In genomic region chr13:37646531-37646930, GRCh38 we compare ENCODE assay signal across 21 cellular contexts. TPM values are rescaled to one million over a fixed set of nuclear protein-coding genes. Genes with fewer than 3 reads are reported as not detected.
DNase-seq lines count a peak whose midpoint lies in the region; TF ChIP-seq lines count a peak whose summit lies in the region.
"Had no signal": no experiment of that assay in that cellular context is flagged by ENCODE, and none has a peak within 500 bp of the region (broad histone marks: within the 10 kb centered on the region; RNA-seq: fewer than 3 reads in every experiment).

No MANE protein-coding gene starts in this region.

- no peaks in the 10 kb centered on the region for H3K79me2 ChIP-seq in parathyroid adenoma

- H3K36me3 Mint-ChIP-seq in activated T-helper 2 cell treated with anti-CD3 and anti-CD28 coated beads, Interferon-gamma antibody, Interleukin-2, Interleukin-4, amounts not matched to agents 10 μg/mL and 5 μg/mL and 100 μg/mL, durations not matched to agents 14 hours and 24 hours and 36 hours (ENCODE audit: low read depth): no peaks in the 10 kb centered on the region
- H3K36me3 Mint-ChIP-seq: CD4-positive, CD25-positive, alpha-beta regulatory T cell had no signal

- H3K27ac ChIP-seq in HUES48 (ENCODE audit: low read depth, low read length) (peak overlapping the region; percentile 91), mesodermal cell (ENCODE audit: low read depth, low read length, severe bottlenecking) (peak overlapping the region; percentile 84), parathyroid adenoma (no peak overlapping the region), ascending aorta (no peak overlapping the region)
- H3K27ac ChIP-seq: KMS-11 had no signal

- H3K4me1 Mint-ChIP-seq in activated T-helper 2 cell treated with anti-CD3 and anti-CD28 coated beads, Interferon-gamma antibody, Interleukin-2, Interleukin-4, amounts not matched to agents 10 μg/mL and 5 μg/mL and 100 μg/mL, durations not matched to agents 14 hours and 24 hours and 36 hours (ENCODE audit: low read depth): no peaks in the 10 kb centered on the region
- H3K4me1 Mint-ChIP-seq: CD4-positive, CD25-positive, alpha-beta regulatory T cell had no signal

- H3K4me1 ChIP-seq in HUES48 (ENCODE audit: control insufficient read depth, insufficient read depth, low read length) (peaks cover 18% of the 10 kb centered on the region), endocrine pancreas (ENCODE audit: control insufficient read depth, insufficient read depth, low read length) (peaks cover 9% of the 10 kb centered on the region), mesodermal cell (ENCODE audit: control insufficient read depth, insufficient read depth, low read length, poor library complexity, severe bottlenecking) (peaks cover 27% of the 10 kb centered on the region), parathyroid adenoma (no peaks in the 10 kb centered on the region), ascending aorta (no peaks in the 10 kb centered on the region)
- H3K4me1 ChIP-seq: BE2C, HAP-1 had no signal

- intact Hi-C loops in ascending aorta (cut with DNase I): loop anchor here (10.0 kb wide), 2 partner anchors 238 to 698 kb away; partner anchors contain the start of gene UFM1
- intact Hi-C loops in activated T-helper 2 cell treated with anti-CD3 and anti-CD28 coated beads, Interferon-gamma antibody, Interleukin-2, Interleukin-4, amounts not matched to agents 10 μg/mL and 5 μg/mL and 100 μg/mL, durations not matched to agents 14 hours and 24 hours and 36 hours (cut with micrococcal nuclease): no loop called here

- no peak overlapping the region for H3K4me3 Mint-ChIP-seq in activated T-helper 2 cell treated with anti-CD3 and anti-CD28 coated beads, Interferon-gamma antibody, Interleukin-2, Interleukin-4, amounts not matched to agents 10 μg/mL and 5 μg/mL and 100 μg/mL, durations not matched to agents 14 hours and 24 hours and 36 hours (ENCODE audit: low read depth)
- H3K4me3 Mint-ChIP-seq: CD4-positive, CD25-positive, alpha-beta regulatory T cell had no signal

- H2AFZ ChIP-seq in parathyroid adenoma: no peak overlapping the region

- H3K4me2 ChIP-seq in parathyroid adenoma (ENCODE audit: low read length): peak overlapping the region; percentile 7
- H3K4me2 ChIP-seq: KMS-11 had no signal

- no peaks in the 10 kb centered on the region for H3K27me3 Mint-ChIP-seq in activated T-helper 2 cell treated with anti-CD3 and anti-CD28 coated beads, Interferon-gamma antibody, Interleukin-2, Interleukin-4, amounts not matched to agents 10 μg/mL and 5 μg/mL and 100 μg/mL, durations not matched to agents 14 hours and 24 hours and 36 hours (ENCODE audit: low read depth)
- H3K27me3 Mint-ChIP-seq: CD4-positive, CD25-positive, alpha-beta regulatory T cell had no signal

- TF ChIP-seq CTCF in parathyroid adenoma (IDR thresholded peaks at IDR 0.05) (no peak), ascending aorta (IDR thresholded peaks at IDR 0.05) (no peak)

- no peaks in the 10 kb centered on the region for H3K36me3 ChIP-seq in HUES48 (ENCODE audit: control insufficient read depth, insufficient read depth, low read length)
- H3K36me3 ChIP-seq in endocrine pancreas (ENCODE audit: control insufficient read depth, insufficient read depth, low read length): no peaks in the 10 kb centered on the region
- no peaks in the 10 kb centered on the region for H3K36me3 ChIP-seq in mesodermal cell (ENCODE audit: control insufficient read depth, insufficient read depth, low read length)
- H3K36me3 ChIP-seq in parathyroid adenoma (ENCODE audit: control insufficient read depth, insufficient read depth, low read length): no peaks in the 10 kb centered on the region
- no peaks in the 10 kb centered on the region for H3K36me3 ChIP-seq in ascending aorta
- H3K36me3 ChIP-seq: BE2C, HAP-1 had no signal

- H3K9me3 Mint-ChIP-seq in activated T-helper 2 cell treated with anti-CD3 and anti-CD28 coated beads, Interferon-gamma antibody, Interleukin-2, Interleukin-4, amounts not matched to agents 10 μg/mL and 5 μg/mL and 100 μg/mL, durations not matched to agents 14 hours and 24 hours and 36 hours: peaks cover 15% of the 10 kb centered on the region

- H3K9me3 ChIP-seq in HUES48 (ENCODE audit: control insufficient read depth, insufficient read depth, low read length) (no peaks in the 10 kb centered on the region), endocrine pancreas (ENCODE audit: control insufficient read depth, low read length) (no peaks in the 10 kb centered on the region), mesodermal cell (ENCODE audit: control insufficient read depth, low read length) (no peaks in the 10 kb centered on the region), parathyroid adenoma (ENCODE audit: control insufficient read depth, low read length) (no peaks in the 10 kb centered on the region), ascending aorta (no peaks in the 10 kb centered on the region)
- H3K9me3 ChIP-seq: BE2C, Caco-2, HAP-1 had no signal

- H3K27ac Mint-ChIP-seq in activated T-helper 2 cell treated with anti-CD3 and anti-CD28 coated beads, Interferon-gamma antibody, Interleukin-2, Interleukin-4, amounts not matched to agents 10 μg/mL and 5 μg/mL and 100 μg/mL, durations not matched to agents 14 hours and 24 hours and 36 hours: no peak overlapping the region
- H3K27ac Mint-ChIP-seq: CD4-positive, CD25-positive, alpha-beta regulatory T cell had no signal

- H3K9ac ChIP-seq in HUES48 (ENCODE audit: low read depth, low read length) (no peak overlapping the region), endocrine pancreas (ENCODE audit: control insufficient read depth, insufficient read depth, low read length) (no peak overlapping the region), parathyroid adenoma (no peak overlapping the region)
- H3K9ac ChIP-seq: KMS-11 had no signal

- H3K4me3 ChIP-seq in HUES48 (ENCODE audit: low read depth, low read length) (no peak overlapping the region), endocrine pancreas (ENCODE audit: control insufficient read depth, insufficient read depth, low read length) (peak overlapping the region; percentile 54), mesodermal cell (ENCODE audit: extremely low read depth, insufficient read depth, low read length, poor library complexity, severe bottlenecking) (no peak overlapping the region), parathyroid adenoma (ENCODE audit: low read depth, low read length) (no peak overlapping the region), ascending aorta (no peak overlapping the region)
- H3K4me3 ChIP-seq: HAP-1 had no signal

- no CpG with 5 or more reads among the region's 3 CpGs for WGBS in mesodermal cell (ENCODE audit: insufficient coverage in 2 of 2), 2 experiments

- H3K27me3 ChIP-seq in HUES48 (ENCODE audit: control insufficient read depth, insufficient read depth, low read length) (no peaks in the 10 kb centered on the region), endocrine pancreas (ENCODE audit: control insufficient read depth, insufficient read depth, low read length) (no peaks in the 10 kb centered on the region), parathyroid adenoma (ENCODE audit: control insufficient read depth, insufficient read depth, low read length) (no peaks in the 10 kb centered on the region), ascending aorta (no peaks in the 10 kb centered on the region)
- H3K27me3 ChIP-seq: BE2C had no signal

- DNase-seq in mesenteric fat pad (ENCODE audit: low spot score): no peak
- DNase-seq in ascending aorta (ENCODE audit: low spot score in 2 of 2): no peak
- no peak for DNase-seq in effector CD4-positive, alpha-beta T cell
- no peak for DNase-seq in activated T-helper 2 cell treated with anti-CD3 and anti-CD28 coated beads, Interferon-gamma antibody, Interleukin-2, Interleukin-4, amounts not matched to agents 10 μg/mL and 5 μg/mL and 100 μg/mL, durations not matched to agents 14 hours and 24 hours and 36 hours (ENCODE audit: low spot score)
- DNase-seq: BE2C; Caco-2; CD4-positive, CD25-positive, alpha-beta regulatory T cell; GDM1; MV-4-11; NCI-H1417 treated with DMSO at 0.1 percent for 48 hours; NCI-H187 treated with DMSO at 0.1 percent for 48 hours; NCI-H226; NCI-H524 treated with DMSO at 0.1 percent for 48 hours; RPMI8226; SIG-M5 had no signal

RNA-seq across cellular contexts. Expression of gene POSTN, which starts 48.0 kb away (rescaled TPM):
- 45.0 TPM for polyA plus RNA-seq in mesodermal cell (2013, experiment 1 of 2)
- 41.1 TPM for polyA plus RNA-seq in mesodermal cell (2013, experiment 2 of 2)
- total RNA-seq in mesenteric fat pad (42.2 TPM), ascending aorta (149 TPM)
- not detected in 2 replicates for total RNA-seq in activated T-helper 2 cell treated with anti-CD3 and anti-CD28 coated beads, Interferon-gamma antibody, Interleukin-2, Interleukin-4, amounts not matched to agents 10 μg/mL and 5 μg/mL and 100 μg/mL, durations not matched to agents 14 hours and 24 hours and 36 hours
- total RNA-seq: CD4-positive, CD25-positive, alpha-beta regulatory T cell had no signal
- polyA plus RNA-seq: CD4-positive, CD25-positive, alpha-beta regulatory T cell had no signal

Comparison
In these comparisons a context has a peak if more than half of its experiments do, and no peak if none do; other contexts are left out.
1. H3K27ac ChIP-seq: peak in HUES48 (single experiment) and mesodermal cell (single experiment); none in parathyroid adenoma (single experiment) and ascending aorta (0 of 2).
2. RNA of gene POSTN, which starts 48.0 kb away (total RNA-seq): 149 TPM in ascending aorta (single experiment) and 42.2 TPM in mesenteric fat pad (single experiment); not detected in activated T-helper 2 cell treated with anti-CD3 and anti-CD28 coated beads, Interferon-gamma antibody, Interleukin-2, Interleukin-4, amounts not matched to agents 10 μg/mL and 5 μg/mL and 100 μg/mL, durations not matched to agents 14 hours and 24 hours and 36 hours; every median in the first group is over 10 times any median in the second.